In the genomic region with DNA sequence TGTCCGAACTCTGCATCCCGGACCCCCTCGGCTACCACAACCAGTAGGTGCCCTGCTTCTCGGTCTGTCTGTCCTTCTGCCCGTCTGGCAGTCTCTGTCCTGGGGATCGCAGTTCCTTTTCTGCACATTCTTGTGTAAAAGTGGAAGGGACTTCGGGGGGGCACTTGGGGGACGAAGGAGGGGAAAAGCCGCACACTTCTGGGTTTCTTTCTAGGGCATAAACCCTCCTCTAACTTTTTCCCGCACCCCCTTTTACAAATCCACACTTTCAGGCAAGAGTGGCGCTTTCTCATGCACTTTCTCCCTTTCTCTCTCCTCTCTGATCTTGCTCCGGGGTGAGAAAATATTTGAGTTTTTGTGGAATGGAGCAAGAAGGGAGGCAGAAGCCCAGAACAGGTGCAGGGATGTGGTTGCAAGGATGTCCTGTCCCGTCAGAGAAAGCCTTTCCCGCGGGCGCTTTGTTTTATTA, we compare ENCODE assay signal across 13 cellular contexts. TPM values are rescaled to one million over a fixed set of nuclear protein-coding genes. Genes with fewer than 3 reads are reported as not detected.
DNase-seq lines count a peak whose midpoint lies in the region; ATAC-seq and TF ChIP-seq lines count a peak whose summit lies in the region.
"Had no signal": no experiment of that assay in that cellular context is flagged by ENCODE, and none has a peak within 500 bp of the region (broad histone marks: within the 10 kb centered on the region; RNA-seq: fewer than 3 reads in every experiment).

No MANE protein-coding gene starts in this region.

- H3K27me3 ChIP-seq in Panc1 (ENCODE audit: control insufficient read depth, insufficient read depth, low read length) (peaks cover 24% of the 10 kb centered on the region), esophagus squamous epithelium (peaks cover 6 to 99% (median 17%) of the 10 kb centered on the region in 4 donors), neural progenitor cell (peaks cover 100% of the 10 kb centered on the region), SJCRH30 (peaks cover 12% of the 10 kb centered on the region; the same call in 1 of the 2 replicates)

- no peak overlapping the region for H3K27ac ChIP-seq in Panc1 (ENCODE audit: low read length)
- no peak overlapping the region for H3K27ac ChIP-seq in esophagus squamous epithelium
- H3K27ac ChIP-seq in neural progenitor cell = no peak overlapping the region
- H3K27ac ChIP-seq in SJCRH30 = no peak overlapping the region
- H3K27ac ChIP-seq: gastroesophageal sphincter had no signal

- H3K4me1 ChIP-seq in Panc1 (ENCODE audit: control insufficient read depth, insufficient read depth, low read length) (peaks cover 10% of the 10 kb centered on the region), esophagus squamous epithelium (peaks cover 17 to 20% (median 17%) of the 10 kb centered on the region in 3 donors), neural progenitor cell (peaks cover 22% of the 10 kb centered on the region), SJCRH30 (no peaks in the 10 kb centered on the region)

- no peaks in the 10 kb centered on the region for H3K9me3 Mint-ChIP-seq in neural progenitor cell
- H3K9me3 Mint-ChIP-seq: activated CD4-positive, alpha-beta memory T cell treated with anti-CD3 and anti-CD28 coated beads, Interleukin-2, amount 10 ng/mL, durations not matched to agents 7 days and 5 days had no signal

- H3K36me3 ChIP-seq in Panc1 (ENCODE audit: control insufficient read depth, insufficient read depth, low read length) (no peaks in the 10 kb centered on the region), esophagus squamous epithelium (no peaks in the 10 kb centered on the region), neural progenitor cell (no peaks in the 10 kb centered on the region), SJCRH30 (no peaks in the 10 kb centered on the region)
- H3K36me3 ChIP-seq: gastroesophageal sphincter had no signal

- peaks cover 25% of the 10 kb centered on the region for H4K20me1 ChIP-seq in neural progenitor cell (ENCODE audit: low read depth)

- H3K27me3 Mint-ChIP-seq in neural progenitor cell (ENCODE audit: insufficient read depth, low read depth) = peaks cover 54% of the 10 kb centered on the region

- H3K79me2 ChIP-seq in neural progenitor cell (ENCODE audit: low read depth) = no peaks in the 10 kb centered on the region

- no peak overlapping the region for H3K27ac Mint-ChIP-seq in neural progenitor cell
- H3K27ac Mint-ChIP-seq: activated CD4-positive, alpha-beta memory T cell treated with anti-CD3 and anti-CD28 coated beads, Interleukin-2, amount 10 ng/mL, durations not matched to agents 7 days and 5 days; CD4-positive, CD25-positive, alpha-beta regulatory T cell had no signal

- no TSS peak for BruUV-seq in Panc1 (replicated peaks; lab: Mats Ljungman, UMichigan)

- DNase-seq in AG09309 (ENCODE audit: low read depth) (no peak), Panc1 (ENCODE audit: low read depth, low spot score) (no peak), esophagus squamous epithelium (lab: John Stamatoyannopoulos, UW) (no peak), neural progenitor cell (ENCODE audit: low spot score) (peak; percentile 28), SJCRH30 (no peak), dermis blood vessel endothelial cell (no peak), globus pallidus (ENCODE audit: low spot score) (no peak), foreskin melanocyte (no peak)
- DNase-seq: activated CD4-positive, alpha-beta memory T cell treated with anti-CD3 and anti-CD28 coated beads, Interleukin-2, amount 10 ng/mL, durations not matched to agents 7 days and 5 days; CD4-positive, CD25-positive, alpha-beta regulatory T cell; stimulated activated naive CD4-positive, alpha-beta T cell treated with Interleukin-2 at 50 U/mL for 16 hours had no signal

- 0 out of 2 replicates have a peak, but pooled peaks have one; percentile 18 for ATAC-seq in Panc1
- ATAC-seq: gastroesophageal sphincter had no signal

- no peaks in the 10 kb centered on the region for H3K9me3 ChIP-seq in Panc1 (ENCODE audit: control insufficient read depth, insufficient read depth, low read depth, low read length)
- H3K9me3 ChIP-seq in esophagus squamous epithelium = no peaks in the 10 kb centered on the region
- H3K9me3 ChIP-seq in neural progenitor cell (ENCODE audit: low read depth) = no peaks in the 10 kb centered on the region
- H3K9me3 ChIP-seq in SJCRH30 (replicated peaks) = no peaks in the 10 kb centered on the region
- H3K9me3 ChIP-seq: gastroesophageal sphincter had no signal

- H3K4me1 Mint-ChIP-seq in neural progenitor cell = peaks cover 24% of the 10 kb centered on the region

- intact Hi-C loops in Panc1 (cut with micrococcal nuclease; ENCODE audit: unreplicated experiment) (no loop called here), esophagus squamous epithelium (cut with DNase I) (no loop called here)

- H3F3A ChIP-seq in neural progenitor cell (ENCODE audit: low read depth) = no peaks in the 10 kb centered on the region

- no peak for TF ChIP-seq CTCF in AG09309 (IDR thresholded peaks at IDR 0.05; ENCODE audit: control insufficient read depth, insufficient read depth, low read depth, low read length, missing control alignments)
- no peak for TF ChIP-seq CTCF in Panc1 (IDR thresholded peaks at IDR 0.05)
- no peak for TF ChIP-seq CTCF in esophagus squamous epithelium (IDR thresholded peaks at IDR 0.05)
- no peak for TF ChIP-seq CTCF in neural progenitor cell (IDR thresholded peaks at IDR 0.05)

- POLR2A ChIA-PET in Panc1 (lab: Charles Lee) = no interaction called here

- H3K4me2 ChIP-seq in neural progenitor cell = peak overlapping the region; percentile 99

- H3K4me3 Mint-ChIP-seq in neural progenitor cell = peak overlapping the region; percentile 85
- H3K4me3 Mint-ChIP-seq: activated CD4-positive, alpha-beta memory T cell treated with anti-CD3 and anti-CD28 coated beads, Interleukin-2, amount 10 ng/mL, durations not matched to agents 7 days and 5 days; CD4-positive, CD25-positive, alpha-beta regulatory T cell had no signal

- H3K4me3 ChIP-seq in AG09309 (ENCODE audit: control insufficient read depth, low read depth, low read length) = peak overlapping the region; percentile 23
- peak overlapping the region; percentile 22 to 26 for H3K4me3 ChIP-seq in Panc1 (ENCODE audit: low read depth in 2 of 2, low read length in 2 of 2)
- H3K4me3 ChIP-seq in esophagus squamous epithelium = peak overlapping the region in 3 of 4 donors; percentile 1 to 52 (median 26)
- peak overlapping the region; percentile 65 for H3K4me3 ChIP-seq in neural progenitor cell
- no peak overlapping the region for H3K4me3 ChIP-seq in SJCRH30

- H2AFZ ChIP-seq in neural progenitor cell (replicated peaks) = peak overlapping the region; percentile 48

- no peak overlapping the region for H3K9ac ChIP-seq in neural progenitor cell

- CTCF ChIA-PET in Panc1 (lab: Charles Lee) = no interaction called here

- no peaks in the 10 kb centered on the region for H3K36me3 Mint-ChIP-seq in neural progenitor cell
- H3K36me3 Mint-ChIP-seq: CD4-positive, CD25-positive, alpha-beta regulatory T cell had no signal

- 2 to 4% methylated on average over 11 to 14 of the region's 16 CpGs for WGBS in esophagus squamous epithelium, 2 donors

- in situ Hi-C loops in Panc1 (cut with HindIII; ENCODE audit: low pct_unique_long_range_greater_than_20kb, low sequenced_read_pairs) = no loop called here

- no peak for TF ChIP-seq POLR2A in esophagus squamous epithelium (IDR thresholded peaks at IDR 0.05)

RNA-seq across cellular contexts. Expression of a gene that starts 0.5 kb away (rescaled TPM):
- total RNA-seq in Panc1 (2021; ENCODE audit: unreplicated experiment) = not detected
- not detected for polyA plus RNA-seq in Panc1 (2012; ENCODE audit: insufficient read length)
- total RNA-seq in esophagus squamous epithelium = not detected
- 1.2 and 1.3 TPM in 2 replicates for total RNA-seq in neural progenitor cell (ENCODE audit: low replicate concordance)
- total RNA-seq in SJCRH30 (2014; rRNA removed; shearing (Covaris generic)) = 0.20 TPM in 2 replicates
- total RNA-seq in dermis blood vessel endothelial cell = not detected in 2 replicates
- total RNA-seq: CD4-positive, CD25-positive, alpha-beta regulatory T cell; myocyte had no signal
- polyA plus RNA-seq: CD4-positive, CD25-positive, alpha-beta regulatory T cell had no signal
